In genomic region chr11:121525376-121525775, GRCh38 we compare ENCODE assay signal across 23 cellular contexts.
"Had no signal": no experiment of that assay in that cellular context is flagged by ENCODE, and none has a peak within 500 bp of the region (broad histone marks: within the 10 kb centered on the region; RNA-seq: fewer than 3 reads in every experiment).

No MANE protein-coding gene starts in this region.

- H3K27ac Mint-ChIP-seq: progenitor cell of endocrine pancreas; stimulated activated naive B cell treated with anti-CD40 and anti-IgM and Interleukin-4, amounts not matched to agents 10 μg/mL and 1 μg/mL and 100 μg/mL, for 72 hours had no signal

- H3K27me3 ChIP-seq: hepatocyte, left lung, ovary, right atrium auricular region, right lobe of liver, stomach, testis, thyroid gland, transverse colon, upper lobe of left lung, vagina had no signal

- DNase-seq: kidney; left colon; left lung; lower lobe of right lung; mammary epithelial cell; mesenchymal stem cell; naive thymus-derived CD8-positive, alpha-beta T cell; ovary; right lobe of liver; stimulated activated CD4-positive, alpha-beta T cell treated with anti-CD3 and anti-CD28 coated beads, Interleukin-1b, Interleukin-23, amount 100 ng/mL, for 48 hours; stimulated activated CD4-positive, alpha-beta T cell treated with anti-CD3 and anti-CD28 coated beads, Interleukin-2, amount 100 ng/mL, for 48 hours; stimulated activated naive B cell treated with anti-CD40 and anti-IgM and Interleukin-4, amounts not matched to agents 10 μg/mL and 1 μg/mL and 100 μg/mL, for 72 hours; stimulated activated naive CD8-positive, alpha-beta T cell treated with anti-CD3 and anti-CD28 coated beads, Interleukin-15, Interleukin-2, amounts not matched to agents 100 U/mL and 50 U/mL, for 24 hours; stomach; testis; thyroid gland; transverse colon; upper lobe of left lung had no signal

- H3K27me3 Mint-ChIP-seq: naive thymus-derived CD8-positive, alpha-beta T cell; progenitor cell of endocrine pancreas; stimulated activated naive B cell treated with anti-CD40 and anti-IgM and Interleukin-4, amounts not matched to agents 10 μg/mL and 1 μg/mL and 100 μg/mL, for 72 hours had no signal

- H3K27ac ChIP-seq: hepatocyte, left lung, lower lobe of right lung, ovary, right atrium auricular region, right lobe of liver, stomach, testis, thyroid gland, transverse colon, upper lobe of left lung, vagina had no signal

- FAIRE-seq: kidney had no signal

- H2AFZ ChIP-seq: hepatocyte had no signal

- H3K4me2 ChIP-seq: hepatocyte, smooth muscle cell had no signal

- H3K36me3 ChIP-seq: ovary, right atrium auricular region, thyroid gland had no signal

- H3K4me1 ChIP-seq: thyroid gland had no signal

- H3K79me2 ChIP-seq: hepatocyte had no signal

- ATAC-seq: left colon; left lung; lower lobe of right lung; naive thymus-derived CD8-positive, alpha-beta T cell; right lobe of liver; stimulated activated naive B cell treated with anti-CD40 and anti-IgM and Interleukin-4, amounts not matched to agents 10 μg/mL and 1 μg/mL and 100 μg/mL, for 72 hours; stimulated activated naive CD8-positive, alpha-beta T cell treated with anti-CD3 and anti-CD28 coated beads, Interleukin-15, Interleukin-2, amounts not matched to agents 100 U/mL and 50 U/mL, for 24 hours had no signal

- H3K4me3 ChIP-seq: hepatocyte, left lung, lower lobe of right lung, ovary, right atrium auricular region, right lobe of liver, smooth muscle cell, stomach, testis, thyroid gland, transverse colon, upper lobe of left lung, vagina had no signal

- H3K4me3 Mint-ChIP-seq: stimulated activated naive B cell treated with anti-CD40 and anti-IgM and Interleukin-4, amounts not matched to agents 10 μg/mL and 1 μg/mL and 100 μg/mL, for 72 hours had no signal

- H3K9me3 ChIP-seq: ovary, right lobe of liver, testis, thyroid gland, vagina had no signal
